25 cellular contexts compared by ENCODE assay signal in the genomic region with DNA sequence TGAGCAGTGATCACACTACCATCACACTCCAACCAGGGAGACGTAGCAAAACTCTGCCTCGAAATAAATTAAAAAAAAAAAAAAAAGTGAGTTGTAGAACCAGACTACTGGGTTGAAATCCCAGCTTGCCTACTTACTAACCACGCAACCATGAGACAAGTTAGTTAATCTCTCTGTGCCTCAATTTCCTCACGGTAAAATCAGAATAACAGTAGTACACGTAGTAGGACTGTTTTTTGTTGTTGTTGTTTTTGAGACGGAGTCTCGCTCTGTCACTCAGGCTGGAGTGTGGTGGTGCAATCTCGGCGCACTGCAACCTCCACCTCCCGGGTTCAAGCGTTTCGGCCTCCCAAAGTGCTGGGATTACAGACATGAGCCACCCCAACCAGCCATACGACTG.
"Had no signal": no experiment of that assay in that cellular context is flagged by ENCODE, and none has a peak within 500 bp of the region (broad histone marks: within the 10 kb centered on the region; RNA-seq: fewer than 3 reads in every experiment).

No MANE protein-coding gene starts in this region.

- H3K27ac ChIP-seq: HL-60, RWPE1 had no signal

- H3K27me3 ChIP-seq: MG63 had no signal

- DNase-seq: Karpas-422, KG1, MG63, NCI-H1092, NCI-H1105 treated with DMSO at 0.1 percent for 48 hours, NCI-H1417 treated with DMSO at 0.1 percent for 48 hours, NCI-H146, NCI-H187, NCI-H2029, NCI-H2081 treated with DMSO at 0.1 percent for 48 hours, NCI-H2171, NCI-H226, NCI-H446, NCI-H510A, NCI-H524 treated with DMSO at 0.1 percent for 48 hours, NCI-H69, NCI-H774, PC-3, SHP77, SK-N-SH, SW 1271, T-cell had no signal

- H3K27me3 Mint-ChIP-seq: T-cell had no signal

- H3K4me3 ChIP-seq: MG63 had no signal

- H3K9ac ChIP-seq: SK-N-SH had no signal

- H3K27ac Mint-ChIP-seq: T-cell had no signal

- ATAC-seq: PC-3, T-cell had no signal

- FAIRE-seq: HTR-8/SVneo had no signal

- H3K4me2 ChIP-seq: SK-N-SH had no signal

- H3K36me3 ChIP-seq: MG63 had no signal

- H3K9me3 ChIP-seq: MG63, SK-N-SH had no signal

- H3K9me3 Mint-ChIP-seq: T-cell had no signal

- H3K4me3 Mint-ChIP-seq: T-cell had no signal
